In genomic region chr16:57795431-57795878, GRCh38 we compare ENCODE assay signal across 8 cellular contexts. TPM values are rescaled to one million over a fixed set of nuclear protein-coding genes. Genes with fewer than 3 reads are reported as not detected.
A peak's percentile ranks its signal among the peaks of the same experiment; 100 is the strongest.
DNase-seq lines count a peak whose midpoint lies in the region; ATAC-seq and TF ChIP-seq lines count a peak whose summit lies in the region.

No MANE protein-coding gene starts in this region.

- H3K4me3 Mint-ChIP-seq in naive thymus-derived CD4-positive, alpha-beta T cell = no peak overlapping the region

- POLR2A ChIA-PET in naive thymus-derived CD4-positive, alpha-beta T cell (lab: Charles Lee) = no interaction called here

- ATAC-seq in RWPE2 (ENCODE audit: low read depth) (peak; percentile 15; the same call in 2 of the 3 replicates), GM21381 (IDR thresholded peaks at IDR 0.05; ENCODE audit: unreplicated experiment) (no peak), GM19324 (IDR thresholded peaks at IDR 0.05; ENCODE audit: low FRiP score, unreplicated experiment) (no peak)
- peak; percentile 50 for ATAC-seq in naive thymus-derived CD4-positive, alpha-beta T cell

- DNase-seq in cardiac muscle cell (ENCODE audit: low read depth in 1 of 2, low spot score in 1 of 2) (peak; percentile 61 to 67), right atrium auricular region (ENCODE audit: low spot score) (no peak), Kasumi-1 (lab: John Stamatoyannopoulos, UW) (peak; percentile 60 to 71), RWPE2 (ENCODE audit: low spot score) (no peak), dermis blood vessel endothelial cell (peak; percentile 64)
- DNase-seq in naive thymus-derived CD4-positive, alpha-beta T cell = peak in 1 of 9 donors; percentile 33

- no peaks in the 10 kb centered on the region for H3K9me3 ChIP-seq in cardiac muscle cell (ENCODE audit: low read depth)
- no peaks in the 10 kb centered on the region for H3K9me3 ChIP-seq in right atrium auricular region
- H3K9me3 ChIP-seq in RWPE2 (ENCODE audit: severe bottlenecking) = no peaks in the 10 kb centered on the region
- no peaks in the 10 kb centered on the region for H3K9me3 ChIP-seq in naive thymus-derived CD4-positive, alpha-beta T cell (ENCODE audit: control insufficient read depth in 2 of 3, low read length in 3 of 3)

- peaks cover 0 to 1% (median 0%) of the 10 kb centered on the region in 11 donors for H3K9me3 Mint-ChIP-seq in naive thymus-derived CD4-positive, alpha-beta T cell

- CTCF ChIA-PET in naive thymus-derived CD4-positive, alpha-beta T cell (lab: Charles Lee) = interaction anchor here (0.6 kb wide), 2 partner anchors 156 to 1039 kb away, joined by 3 to 5 read pairs; no protein-coding TSS in a partner anchor

- intact Hi-C loops in naive thymus-derived CD4-positive, alpha-beta T cell (cut with micrococcal nuclease) = no loop called here

- H3K36me3 Mint-ChIP-seq in naive thymus-derived CD4-positive, alpha-beta T cell = no peaks in the 10 kb centered on the region

- H3K36me3 ChIP-seq in cardiac muscle cell (no peaks in the 10 kb centered on the region), right atrium auricular region (peaks cover 40% of the 10 kb centered on the region), RWPE2 (ENCODE audit: low read depth) (peaks cover 70% of the 10 kb centered on the region)
- no peaks in the 10 kb centered on the region for H3K36me3 ChIP-seq in naive thymus-derived CD4-positive, alpha-beta T cell (ENCODE audit: control insufficient read depth in 2 of 3, insufficient read depth in 3 of 3, low read length in 3 of 3)

- H3K27ac Mint-ChIP-seq in naive thymus-derived CD4-positive, alpha-beta T cell = no peak overlapping the region

- H3K4me3 ChIP-seq in cardiac muscle cell = no peak overlapping the region
- no peak overlapping the region for H3K4me3 ChIP-seq in right atrium auricular region
- H3K4me3 ChIP-seq in RWPE2 (ENCODE audit: severe bottlenecking) = no peak overlapping the region
- no peak overlapping the region for H3K4me3 ChIP-seq in naive thymus-derived CD4-positive, alpha-beta T cell (ENCODE audit: low read length)

- no peak overlapping the region for H3K27ac ChIP-seq in cardiac muscle cell
- no peak overlapping the region for H3K27ac ChIP-seq in right atrium auricular region
- peak overlapping the region; percentile 87 for H3K27ac ChIP-seq in RWPE2 (ENCODE audit: poor library complexity, severe bottlenecking)
- H3K27ac ChIP-seq in naive thymus-derived CD4-positive, alpha-beta T cell (ENCODE audit: low read depth, low read length) = no peak overlapping the region

- peaks cover 0 to 18% (median 3%) of the 10 kb centered on the region in 5 donors for H3K27me3 Mint-ChIP-seq in naive thymus-derived CD4-positive, alpha-beta T cell

- peaks cover 13 to 20% (median 18%) of the 10 kb centered on the region in 7 donors for H3K4me1 Mint-ChIP-seq in naive thymus-derived CD4-positive, alpha-beta T cell

- TF ChIP-seq CTCF in cardiac muscle cell (IDR thresholded peaks at IDR 0.05; ENCODE audit: low read depth, low read length) (peak; percentile 52), right atrium auricular region (IDR thresholded peaks at IDR 0.05) (peak in 1 of 2 donors; percentile 56), RWPE2 (IDR thresholded peaks at IDR 0.05; ENCODE audit: poor library complexity, severe bottlenecking) (peak; percentile 62)

- peaks cover 29% of the 10 kb centered on the region for H3K4me1 ChIP-seq in cardiac muscle cell (ENCODE audit: low read depth)
- H3K4me1 ChIP-seq in right atrium auricular region = peaks cover 0 to 39% of the 10 kb centered on the region in 2 donors
- H3K4me1 ChIP-seq in RWPE2 (ENCODE audit: insufficient read depth, poor library complexity, severe bottlenecking) = peaks cover 34% of the 10 kb centered on the region
- H3K4me1 ChIP-seq in naive thymus-derived CD4-positive, alpha-beta T cell (ENCODE audit: control insufficient read depth in 2 of 2, insufficient read depth in 2 of 2, low read length in 2 of 2) = peaks cover 0 to 4% of the 10 kb centered on the region in 2 donors

- H3K27me3 ChIP-seq in cardiac muscle cell = no peaks in the 10 kb centered on the region
- no peaks in the 10 kb centered on the region for H3K27me3 ChIP-seq in right atrium auricular region
- H3K27me3 ChIP-seq in RWPE2 (ENCODE audit: insufficient read depth, poor library complexity, severe bottlenecking) = no peaks in the 10 kb centered on the region
- peaks cover 0 to under 1% of the 10 kb centered on the region in 2 donors for H3K27me3 ChIP-seq in naive thymus-derived CD4-positive, alpha-beta T cell (ENCODE audit: control insufficient read depth in 2 of 2, insufficient read depth in 2 of 2, low read length in 2 of 2)

RNA-seq across cellular contexts. Expression of gene KIFC3, which starts 6.8 kb away (rescaled TPM):
- total RNA-seq in cardiac muscle cell = 28.4 and 50.1 TPM in 2 replicates
- polyA plus RNA-seq in cardiac muscle cell = 24.8 and 33.0 TPM in 2 replicates
- 10 to 100 TPM; 40.6 to 59.5 TPM for total RNA-seq in right atrium auricular region
- 58.3 and 75.4 TPM in 2 replicates for total RNA-seq in dermis blood vessel endothelial cell
- total RNA-seq in naive thymus-derived CD4-positive, alpha-beta T cell = 1 to 10 TPM in 2 of 5 experiments, under 1 TPM in 2, not detected in 1; 0.73 to 9.2 (median 1.6) TPM
- polyA plus RNA-seq in naive thymus-derived CD4-positive, alpha-beta T cell = not detected

RNA-seq across cellular contexts. Expression of gene KATNB1, which starts 59.9 kb away (rescaled TPM):
- total RNA-seq in cardiac muscle cell (46.4 and 52.5 TPM in 2 replicates), right atrium auricular region (10 to 100 TPM; 11.7 TPM), dermis blood vessel endothelial cell (26.2 and 48.3 TPM in 2 replicates)
- 42.8 and 49.4 TPM in 2 replicates for polyA plus RNA-seq in cardiac muscle cell
- 10 to 100 TPM; 20.4 to 30.4 (median 26.0) TPM for total RNA-seq in naive thymus-derived CD4-positive, alpha-beta T cell
- 10 to 100 TPM; 25.2 to 32.9 TPM for polyA plus RNA-seq in naive thymus-derived CD4-positive, alpha-beta T cell

Comparison
In these comparisons a context has a peak if more than half of its experiments do, and no peak if none do; other contexts are left out.
1. DNase-seq: peak in cardiac muscle cell (2 of 2), Kasumi-1 (2 of 2) and dermis blood vessel endothelial cell (single experiment); none in right atrium auricular region (single experiment) and RWPE2 (single experiment).
2. ATAC-seq: peak in RWPE2 (single experiment) and naive thymus-derived CD4-positive, alpha-beta T cell (single experiment); none in GM21381 (single experiment) and GM19324 (single experiment).